In genomic region chr11:2724653-2725366, GRCh38 we compare ENCODE assay signal across 1 cellular context.
TF ChIP-seq lines count a peak whose summit lies in the region.

No MANE protein-coding gene starts in this region.

TF ChIP-seq in SK-N-SH, 30 proteins besides CTCF, POLR2A, EP300 and RAD21:
- TF ChIP-seq RCOR1 (IDR thresholded peaks at IDR 0.05; ENCODE audit: low read length) (no peak), NRF1 (IDR thresholded peaks at IDR 0.05; ENCODE audit: low read depth, low read length) (no peak), PBX3 (IDR thresholded peaks at IDR 0.05) (no peak), MAX (IDR thresholded peaks at IDR 0.05; ENCODE audit: low read depth) (no peak), GATA2 (CRISPR knock-in tag; IDR thresholded peaks at IDR 0.05) (no peak)
TF ChIP-seq in SK-N-SH: peak in this region for 0.
